9 cellular contexts compared by ENCODE assay signal in genomic region chr11:58580311-58580710, GRCh38. TPM values are rescaled to one million over a fixed set of nuclear protein-coding genes. Genes with fewer than 3 reads are reported as not detected.
DNase-seq lines count a peak whose midpoint lies in the region; ATAC-seq, FAIRE-seq and TF ChIP-seq lines count a peak whose summit lies in the region.
"Had no signal": no experiment of that assay in that cellular context is flagged by ENCODE, and none has a peak within 500 bp of the region (broad histone marks: within the 10 kb centered on the region; RNA-seq: fewer than 3 reads in every experiment).

No MANE protein-coding gene starts in this region.

- TSS peak; percentile 47 for BruUV-seq in GM12878 (replicated peaks; lab: Mats Ljungman, UMichigan)

- no peaks in the 10 kb centered on the region for H4K20me1 ChIP-seq in GM12878 (ENCODE audit: control insufficient read depth, insufficient read depth)

- FAIRE-seq in GM12878 (lab: Jason Lieb, UNC) (no peak), frontal cortex (lab: Jason Lieb, UNC) (no peak)
- FAIRE-seq: G401.6 had no signal

- no peak for DNase-seq in activated naive CD4-positive, alpha-beta T cell (lab: John Stamatoyannopoulos, UW)
- DNase-seq in GM12878 (ENCODE audit: low read depth, low spot score) (no peak), memory B cell (ENCODE audit: low spot score in 2 of 2) (no peak), upper lobe of left lung (no peak), NCI-H146 treated with DMSO at 0.1 percent for 48 hours (lab: John Stamatoyannopoulos, UW; ENCODE audit: unreplicated experiment) (no peak), frontal cortex (ENCODE audit: low spot score in 2 of 2) (no peak), anterior cingulate cortex (lab: John Stamatoyannopoulos, UW) (no peak)

- peaks cover 66% of the 10 kb centered on the region for H3K4me1 Mint-ChIP-seq in activated naive CD4-positive, alpha-beta T cell treated with anti-CD3 and anti-CD28 coated beads, Interleukin-2, amount 50 U/mL, for 24 hours
- H3K4me1 Mint-ChIP-seq in memory B cell: peaks cover 25% of the 10 kb centered on the region

- TF ChIP-seq CTCF in GM12878 (IDR thresholded peaks at IDR 0.05 in 2 of 3, conservative IDR thresholded peaks at IDR 0.05 in 1 of 3; ENCODE audit: control insufficient read depth in 2 of 3, extremely low read depth in 1 of 3, insufficient read depth in 1 of 3, low read depth in 3 of 3, low read length in 3 of 3) (no peak), upper lobe of left lung (IDR thresholded peaks at IDR 0.05) (no peak)

- no peaks in the 10 kb centered on the region for H3K27me3 ChIP-seq in GM12878 (replicated peaks in 1 of 2; ENCODE audit: control insufficient read depth in 2 of 2, insufficient read depth in 2 of 2, low read length in 1 of 2)
- H3K27me3 ChIP-seq in upper lobe of left lung: no peaks in the 10 kb centered on the region

- ATAC-seq in GM12878: no peak
- ATAC-seq in memory B cell (ENCODE audit: low read depth): no peak
- ATAC-seq in upper lobe of left lung (ENCODE audit: low FRiP score in 2 of 2): no peak

- TF ChIP-seq RAD21 in GM12878 (IDR thresholded peaks at IDR 0.05; ENCODE audit: insufficient read depth, low read depth, low read length): no peak

- POLR2A ChIA-PET in GM12878 (lab: Charles Lee): no interaction called here

- CTCF ChIA-PET in GM12878 (lab: Yijun Ruan, JAX): interaction anchor here (1.0 to 10.4 kb wide), 5 partner anchors 12 to 67 kb away, joined by 3 to 110 read pairs (median 4); no protein-coding TSS in a partner anchor

- peak overlapping the region; percentile 100 for H3K4me3 Mint-ChIP-seq in activated naive CD4-positive, alpha-beta T cell treated with anti-CD3 and anti-CD28 coated beads, Interleukin-2, amount 50 U/mL, for 24 hours
- peak overlapping the region; percentile 96 for H3K4me3 Mint-ChIP-seq in memory B cell

- peaks cover 12% of the 10 kb centered on the region for H3K36me3 Mint-ChIP-seq in activated naive CD4-positive, alpha-beta T cell treated with anti-CD3 and anti-CD28 coated beads, Interleukin-2, amount 50 U/mL, for 24 hours
- H3K36me3 Mint-ChIP-seq in memory B cell: peaks cover 1% of the 10 kb centered on the region

- no peaks in the 10 kb centered on the region; a peak in 1 of 4 replicates for H3K36me3 ChIP-seq in GM12878 (ENCODE audit: control insufficient read depth in 2 of 2, insufficient read depth in 2 of 2, low read length in 1 of 2)
- no peaks in the 10 kb centered on the region for H3K36me3 ChIP-seq in upper lobe of left lung

- SMC1A ChIA-PET in GM12878 (lab: Charles Lee; ENCODE audit: uncharacterized antibody, unreplicated experiment): interaction anchor here (1.0 to 2.4 kb wide), 3 partner anchors 8 to 49 kb away, joined by 3 to 8 read pairs (median 7); no protein-coding TSS in a partner anchor

- no peaks in the 10 kb centered on the region for H3K27me3 Mint-ChIP-seq in activated naive CD4-positive, alpha-beta T cell treated with anti-CD3 and anti-CD28 coated beads, Interleukin-2, amount 50 U/mL, for 24 hours
- no peaks in the 10 kb centered on the region for H3K27me3 Mint-ChIP-seq in memory B cell

- 0% methylated on average over 2 of the region's 2 CpGs for WGBS in GM12878 (ENCODE audit: insufficient coverage, insufficient replicate concordance, low lambda C conversion rate, missing lambda C conversion rate)
- 7 to 9% methylated on average over 2 of the region's 2 CpGs for WGBS in upper lobe of left lung, 2 donors

- H3K4me1 ChIP-seq in GM12878 (ENCODE audit: control insufficient read depth, insufficient read depth, low read length): peaks cover 12% of the 10 kb centered on the region
- H3K4me1 ChIP-seq in upper lobe of left lung: peaks cover 37 to 62% (median 53%) of the 10 kb centered on the region in 4 donors

- TF ChIP-seq POLR2A in GM12878 (IDR thresholded peaks at IDR 0.05; ENCODE audit: low read depth, low read length) (no peak), upper lobe of left lung (IDR thresholded peaks at IDR 0.05) (no peak)

- peak overlapping the region; percentile 82 for H3K4me3 ChIP-seq in GM12878
- H3K4me3 ChIP-seq in upper lobe of left lung: peak overlapping the region in 3 of 4 donors; percentile 61 to 93 (median 86)

- TF ChIP-seq EP300 in GM12878 (IDR thresholded peaks at IDR 0.05; ENCODE audit: borderline replicate concordance in 1 of 2, control insufficient read depth in 1 of 2, low read depth in 2 of 2, low read length in 2 of 2) (no peak), upper lobe of left lung (IDR thresholded peaks at IDR 0.05) (no peak)

- H3K27ac ChIP-seq in GM12878 (ENCODE audit: control insufficient read depth, insufficient read depth): peak overlapping the region; percentile 98
- H3K27ac ChIP-seq in upper lobe of left lung: peak overlapping the region; percentile 95 to 100 (median 99)

- peaks cover 81% of the 10 kb centered on the region for H3K79me2 ChIP-seq in GM12878 (ENCODE audit: control insufficient read depth, insufficient read depth, low read length)

- RAD21 ChIA-PET in GM12878 (lab: Charles Lee; ENCODE audit: unreplicated experiment): no interaction called here

- no peak overlapping the region for H2AFZ ChIP-seq in GM12878 (ENCODE audit: control insufficient read depth, low read depth, low read length)

- H3K9ac ChIP-seq in GM12878 (ENCODE audit: control insufficient read depth, insufficient read depth, low read length): peak overlapping the region; percentile 97

- intact Hi-C loops in GM12878 (cut with micrococcal nuclease; ENCODE audit: unreplicated experiment): no loop called here

- in situ Hi-C loops in GM12878 (cut with MboI): loop anchor here (25.0 kb wide), 2 partner anchors 1082 to 1243 kb away; partner anchors contain the start of genes P2RX3, PATL1 and SSRP1

- peak overlapping the region; percentile 98 for H3K27ac Mint-ChIP-seq in activated naive CD4-positive, alpha-beta T cell treated with anti-CD3 and anti-CD28 coated beads, Interleukin-2, amount 50 U/mL, for 24 hours
- peak overlapping the region; percentile 100 for H3K27ac Mint-ChIP-seq in memory B cell

- H3K9me3 Mint-ChIP-seq in activated naive CD4-positive, alpha-beta T cell treated with anti-CD3 and anti-CD28 coated beads, Interleukin-2, amount 50 U/mL, for 24 hours: no peaks in the 10 kb centered on the region
- no peaks in the 10 kb centered on the region for H3K9me3 Mint-ChIP-seq in memory B cell

- H3K4me2 ChIP-seq in GM12878 (ENCODE audit: control insufficient read depth, insufficient read depth): peak overlapping the region; percentile 24

- H3K9me3 ChIP-seq in GM12878 (replicated peaks; ENCODE audit: control insufficient read depth, insufficient read depth, low read length) (no peaks in the 10 kb centered on the region), upper lobe of left lung (no peaks in the 10 kb centered on the region)

RNA-seq across cellular contexts. Expression of gene ZFP91, which starts 1.4 kb away (rescaled TPM):
- 42.4 and 42.7 TPM in 2 replicates for total RNA-seq in GM12878 (2013; cell fraction: nucleolus; rRNA removed)
- 34.8 and 40.7 TPM in 2 replicates for total RNA-seq in GM12878 (2014; rRNA removed)
- total RNA-seq in GM12878 (2014; rRNA removed; fragmentation: Illumina TruSeq; extraction: Trizol): 40.7 and 41.0 TPM in 2 replicates
- total RNA-seq in GM12878 (2021): 40.7 and 41.3 TPM in 2 replicates
- polyA plus RNA-seq in GM12878 (2011; ENCODE audit: low read depth): 14.5 TPM
- polyA plus RNA-seq in GM12878 (2011; rRNA removed): 40.5 and 53.1 TPM in 2 replicates
- 17.2 and 20.7 TPM in 2 replicates for polyA plus RNA-seq in GM12878 (2011; cell fraction: cytosol; rRNA removed)
- 31.1 and 32.9 TPM in 2 replicates for polyA plus RNA-seq in GM12878 (2011; cell fraction: nucleus; rRNA removed)
- 22.0 and 22.3 TPM in 2 replicates for polyA plus RNA-seq in GM12878 (2012)
- polyA plus RNA-seq in GM12878 (2014; fragmentation: Illumina TruSeq; extraction: Trizol): 54.1 and 63.7 TPM in 2 replicates
- polyA plus RNA-seq in GM12878 (2014; fragmentation: Nextera tagmentation; extraction: Ambion mirVana): 10 to 100 TPM; 15.6 to 21.4 TPM
- polyA plus RNA-seq in GM12878 (2014; rRNA removed): 25.7 and 28.7 TPM in 2 replicates
- 10 to 100 TPM; 12.9 to 14.3 TPM for polyA plus RNA-seq in GM12878 (2016; fragmentation: Nextera tagmentation; extraction: Ambion mirVana)
- polyA minus RNA-seq in GM12878 (2011; rRNA and poly(A)+ RNA removed): 28.9 and 29.1 TPM in 2 replicates
- 10.6 and 15.2 TPM in 2 replicates for polyA minus RNA-seq in GM12878 (2011; cell fraction: cytosol; rRNA and poly(A)+ RNA removed)
- polyA minus RNA-seq in GM12878 (2011; cell fraction: nucleus; rRNA and poly(A)+ RNA removed): 21.0 and 32.7 TPM in 2 replicates
- total RNA-seq in upper lobe of left lung: 10 to 100 TPM; 21.0 to 53.2 (median 40.9) TPM
- total RNA-seq in frontal cortex: 47.3 TPM

RNA-seq across cellular contexts. Expression of gene LPXN, which starts 4.7 kb away (rescaled TPM):
- 224 and 269 TPM in 2 replicates for total RNA-seq in GM12878 (2013; cell fraction: nucleolus; rRNA removed)
- total RNA-seq in GM12878 (2014; rRNA removed) (131 and 142 TPM in 2 replicates), GM12878 (2014; rRNA removed; fragmentation: Illumina TruSeq; extraction: Trizol) (189 and 193 TPM in 2 replicates), GM12878 (2021) (154 and 164 TPM in 2 replicates), upper lobe of left lung (10 to 100 TPM; 17.2 to 52.8 (median 34.1) TPM), frontal cortex (2.4 TPM)
- polyA plus RNA-seq in GM12878 (2011; ENCODE audit: low read depth): 125 TPM
- polyA plus RNA-seq in GM12878 (2011; rRNA removed) (324 and 342 TPM in 2 replicates), GM12878 (2014; fragmentation: Illumina TruSeq; extraction: Trizol) (349 and 479 TPM in 2 replicates), GM12878 (2014; fragmentation: Nextera tagmentation; extraction: Ambion mirVana) (100 to 1,000 TPM; 175 to 268 TPM), GM12878 (2014; rRNA removed) (189 and 214 TPM in 2 replicates), GM12878 (2016; fragmentation: Nextera tagmentation; extraction: Ambion mirVana) (100 to 1,000 TPM; 196 to 207 TPM)
- polyA plus RNA-seq in GM12878 (2011; cell fraction: cytosol; rRNA removed): 274 and 296 TPM in 2 replicates
- 183 and 185 TPM in 2 replicates for polyA plus RNA-seq in GM12878 (2011; cell fraction: nucleus; rRNA removed)
- polyA plus RNA-seq in GM12878 (2012): 143 and 162 TPM in 2 replicates
- 256 and 266 TPM in 2 replicates for polyA minus RNA-seq in GM12878 (2011; rRNA and poly(A)+ RNA removed)
- polyA minus RNA-seq in GM12878 (2011; cell fraction: cytosol; rRNA and poly(A)+ RNA removed): 41.6 and 57.9 TPM in 2 replicates
- 110 and 141 TPM in 2 replicates for polyA minus RNA-seq in GM12878 (2011; cell fraction: nucleus; rRNA and poly(A)+ RNA removed)

RNA-seq across cellular contexts. Expression of gene CNTF, which starts 42.2 kb away (rescaled TPM):
- 12.1 and 12.9 TPM in 2 replicates for total RNA-seq in GM12878 (2013; cell fraction: nucleolus; rRNA removed)
- total RNA-seq in GM12878 (2014; rRNA removed) (2.3 and 2.6 TPM in 2 replicates), GM12878 (2014; rRNA removed; fragmentation: Illumina TruSeq; extraction: Trizol) (2.2 and 2.8 TPM in 2 replicates), GM12878 (2021) (1.6 and 2.1 TPM in 2 replicates), upper lobe of left lung (1 to 10 TPM in 5 of 6 donors, under 1 TPM in 1; 0.33 to 5.4 (median 1.4) TPM), frontal cortex (1.2 TPM)
- polyA plus RNA-seq in GM12878 (2011; ENCODE audit: low read depth): 0.98 TPM
- polyA plus RNA-seq in GM12878 (2011; rRNA removed) (0.76 and 1.2 TPM in 2 replicates), GM12878 (2014; fragmentation: Illumina TruSeq; extraction: Trizol) (0.60 and 1.2 TPM in 2 replicates), GM12878 (2014; fragmentation: Nextera tagmentation; extraction: Ambion mirVana) (under 1 TPM; 0.16 to 0.20 TPM), GM12878 (2014; rRNA removed) (0.69 and 1.2 TPM in 2 replicates), GM12878 (2016; fragmentation: Nextera tagmentation; extraction: Ambion mirVana) (under 1 TPM; 0.47 to 0.68 TPM)
- 0.20 and 0.27 TPM in 2 replicates for polyA plus RNA-seq in GM12878 (2011; cell fraction: cytosol; rRNA removed)
- polyA plus RNA-seq in GM12878 (2011; cell fraction: nucleus; rRNA removed): 4.3 and 4.7 TPM in 2 replicates
- polyA plus RNA-seq in GM12878 (2012): 0.58 and 1.3 TPM in 2 replicates
- polyA minus RNA-seq in GM12878 (2011; rRNA and poly(A)+ RNA removed): 7.1 and 8.1 TPM in 2 replicates
- polyA minus RNA-seq in GM12878 (2011; cell fraction: cytosol; rRNA and poly(A)+ RNA removed): not detected in 2 replicates
- polyA minus RNA-seq in GM12878 (2011; cell fraction: nucleus; rRNA and poly(A)+ RNA removed): 19.9 and 25.2 TPM in 2 replicates
